ENCODE assay signal across 21 cellular contexts in genomic region chr11:118117790-118118601, GRCh38. TPM values are rescaled to one million over a fixed set of nuclear protein-coding genes. Genes with fewer than 3 reads are reported as not detected.
DNase-seq lines count a peak whose midpoint lies in the region; ATAC-seq, FAIRE-seq and TF ChIP-seq lines count a peak whose summit lies in the region.
"Had no signal": no experiment of that assay in that cellular context is flagged by ENCODE, and none has a peak within 500 bp of the region (broad histone marks: within the 10 kb centered on the region; RNA-seq: fewer than 3 reads in every experiment).

No MANE protein-coding gene starts in this region.

- peak; percentile 73 for FAIRE-seq in GM12892 (lab: Jason Lieb, UNC)

- peak; percentile 59 for ATAC-seq in GM21447 (IDR thresholded peaks at IDR 0.05; ENCODE audit: unreplicated experiment)
- ATAC-seq in activated CD8-positive, alpha-beta memory T cell treated with anti-CD3 and anti-CD28 coated beads, Interleukin-2, amount 10 ng/mL, durations not matched to agents 7 days and 5 days, result peak; percentile 85
- no peak for ATAC-seq in lower lobe of right lung
- no peak for ATAC-seq in GM18519 (IDR thresholded peaks at IDR 0.05; ENCODE audit: low FRiP score, unreplicated experiment)
- no peak for ATAC-seq in GM19035 (IDR thresholded peaks at IDR 0.05; ENCODE audit: unreplicated experiment)
- ATAC-seq: psoas muscle had no signal

- peaks cover 15% of the 10 kb centered on the region for H3K9me3 Mint-ChIP-seq in activated CD8-positive, alpha-beta memory T cell treated with anti-CD3 and anti-CD28 coated beads, Interleukin-2, amount 10 ng/mL, durations not matched to agents 7 days and 5 days (ENCODE audit: low read depth)

- no peaks in the 10 kb centered on the region for H3K4me1 ChIP-seq in lower lobe of right lung
- H3K4me1 ChIP-seq: colonic mucosa, psoas muscle, upper lobe of left lung had no signal

- H3K4me3 Mint-ChIP-seq in activated CD8-positive, alpha-beta memory T cell treated with anti-CD3 and anti-CD28 coated beads, Interleukin-2, amount 10 ng/mL, durations not matched to agents 7 days and 5 days, result peak overlapping the region; percentile 46

- CTCF ChIA-PET in activated CD8-positive, alpha-beta memory T cell treated with anti-CD3 and anti-CD28 coated beads, Interleukin-2, amount 10 ng/mL, durations not matched to agents 7 days and 5 days (lab: Charles Lee), result interaction anchor here (0.9 to 2.8 kb wide), 4 partner anchors 10 to 65 kb away, joined by 3 to 11 read pairs (median 6); no protein-coding TSS in a partner anchor

- H3K27me3 Mint-ChIP-seq in activated CD8-positive, alpha-beta memory T cell treated with anti-CD3 and anti-CD28 coated beads, Interleukin-2, amount 10 ng/mL, durations not matched to agents 7 days and 5 days, result no peaks in the 10 kb centered on the region

- H3K27ac ChIP-seq in lower lobe of right lung, result no peak overlapping the region
- H3K27ac ChIP-seq: colonic mucosa, psoas muscle, upper lobe of left lung had no signal

- DNase-seq in GM12892 (ENCODE audit: insufficient read length) (no peak), mesenteric fat pad (ENCODE audit: low spot score) (peak; percentile 67), lower lobe of right lung (no peak), T1000 (lab: John Stamatoyannopoulos, UW) (no peak)
- DNase-seq in activated CD8-positive, alpha-beta memory T cell treated with anti-CD3 and anti-CD28 coated beads, Interleukin-2, amount 10 ng/mL, durations not matched to agents 7 days and 5 days, result peak; percentile 75
- DNase-seq: AML-193, colonic mucosa, DMS53, kidney glomerular epithelial cell, NCI-H2029, NCI-H774, SHP77 treated with DMSO at 0.1 percent for 48 hours, upper lobe of left lung had no signal

- H3K4me1 Mint-ChIP-seq in activated CD8-positive, alpha-beta memory T cell treated with anti-CD3 and anti-CD28 coated beads, Interleukin-2, amount 10 ng/mL, durations not matched to agents 7 days and 5 days, result peaks cover 50% of the 10 kb centered on the region

- H3K4me3 ChIP-seq in lower lobe of right lung, result no peak overlapping the region
- H3K4me3 ChIP-seq: colonic mucosa, psoas muscle, upper lobe of left lung had no signal

- no peaks in the 10 kb centered on the region for H3K9me3 ChIP-seq in lower lobe of right lung
- H3K9me3 ChIP-seq: colonic mucosa, psoas muscle, upper lobe of left lung had no signal

- TF ChIP-seq CTCF in lower lobe of right lung (IDR thresholded peaks at IDR 0.05), result no peak

- H3K36me3 Mint-ChIP-seq in activated CD8-positive, alpha-beta memory T cell treated with anti-CD3 and anti-CD28 coated beads, Interleukin-2, amount 10 ng/mL, durations not matched to agents 7 days and 5 days, result peaks cover 16% of the 10 kb centered on the region

- peak overlapping the region; percentile 74 for H3K27ac Mint-ChIP-seq in activated CD8-positive, alpha-beta memory T cell treated with anti-CD3 and anti-CD28 coated beads, Interleukin-2, amount 10 ng/mL, durations not matched to agents 7 days and 5 days

- no peak for TF ChIP-seq POLR2A in GM12892 (IDR thresholded peaks at IDR 0.05; ENCODE audit: low read depth, low read length)

- H3K27me3 ChIP-seq in lower lobe of right lung (ENCODE audit: low read depth), result no peaks in the 10 kb centered on the region
- H3K27me3 ChIP-seq: colonic mucosa, upper lobe of left lung had no signal

- no peaks in the 10 kb centered on the region for H3K36me3 ChIP-seq in lower lobe of right lung
- H3K36me3 ChIP-seq: upper lobe of left lung had no signal

- intact Hi-C loops in lower lobe of right lung (cut with DNase I), result no loop called here

RNA-seq across cellular contexts. Expression of gene SMIM35, which starts 31.2 kb away (rescaled TPM):
- not detected for polyA plus RNA-seq in GM12892 (2012; ENCODE audit: missing spikeins)
- 1 to 10 TPM; 3.2 to 4.0 TPM for total RNA-seq in activated CD8-positive, alpha-beta memory T cell treated with anti-CD3 and anti-CD28 coated beads, Interleukin-2, amount 10 ng/mL, durations not matched to agents 7 days and 5 days
- not detected for total RNA-seq in mesenteric fat pad
- total RNA-seq in lower lobe of right lung, result not detected
- total RNA-seq: colonic mucosa, H4, HT-29, M059J, upper lobe of left lung had no signal
- polyA plus RNA-seq: psoas muscle had no signal

RNA-seq across cellular contexts. Expression of gene SCN4B, which starts 34.6 kb away (rescaled TPM):
- polyA plus RNA-seq in GM12892 (2012; ENCODE audit: missing spikeins), result 0.11 TPM
- total RNA-seq in activated CD8-positive, alpha-beta memory T cell treated with anti-CD3 and anti-CD28 coated beads, Interleukin-2, amount 10 ng/mL, durations not matched to agents 7 days and 5 days, result under 1 TPM in 1 of 2 experiments, not detected in 1; 0.54 TPM
- total RNA-seq in mesenteric fat pad (2.3 TPM), lower lobe of right lung (6.0 TPM)
- total RNA-seq: HT-29 had no signal

RNA-seq across cellular contexts. Expression of gene TMPRSS4, which starts 41.1 kb away (rescaled TPM):
- polyA plus RNA-seq in GM12892 (2012; ENCODE audit: missing spikeins), result not detected
- under 1 TPM; 0.12 to 0.76 TPM for total RNA-seq in activated CD8-positive, alpha-beta memory T cell treated with anti-CD3 and anti-CD28 coated beads, Interleukin-2, amount 10 ng/mL, durations not matched to agents 7 days and 5 days
- total RNA-seq in mesenteric fat pad (not detected), lower lobe of right lung (7.9 TPM)
- total RNA-seq: activated CD8-positive, alpha-beta memory T cell treated with anti-CD3 and anti-CD28 coated beads for 36 hours; H4; M059J had no signal

RNA-seq across cellular contexts. Expression of gene SCN2B, which starts 58.4 kb away (rescaled TPM):
- polyA plus RNA-seq in GM12892 (2012; ENCODE audit: missing spikeins), result not detected
- not detected for total RNA-seq in activated CD8-positive, alpha-beta memory T cell treated with anti-CD3 and anti-CD28 coated beads, Interleukin-2, amount 10 ng/mL, durations not matched to agents 7 days and 5 days
- total RNA-seq in mesenteric fat pad (not detected), lower lobe of right lung (1.6 TPM)
- total RNA-seq: activated CD8-positive, alpha-beta memory T cell treated with anti-CD3 and anti-CD28 coated beads for 36 hours; H4; HT-29 had no signal

Comparison
In these comparisons a context has a peak if more than half of its experiments do, and no peak if none do; other contexts are left out.
1. DNase-seq: peak in activated CD8-positive, alpha-beta memory T cell treated with anti-CD3 and anti-CD28 coated beads, Interleukin-2, amount 10 ng/mL, durations not matched to agents 7 days and 5 days (single experiment) and mesenteric fat pad (single experiment); none in GM12892 (single experiment), lower lobe of right lung (single experiment) and T1000 (single experiment).
2. ATAC-seq: peak in GM21447 (single experiment) and activated CD8-positive, alpha-beta memory T cell treated with anti-CD3 and anti-CD28 coated beads, Interleukin-2, amount 10 ng/mL, durations not matched to agents 7 days and 5 days (single experiment); none in lower lobe of right lung (0 of 2), GM18519 (single experiment) and GM19035 (single experiment).